31 cellular contexts compared by ENCODE assay signal in the genomic region with DNA sequence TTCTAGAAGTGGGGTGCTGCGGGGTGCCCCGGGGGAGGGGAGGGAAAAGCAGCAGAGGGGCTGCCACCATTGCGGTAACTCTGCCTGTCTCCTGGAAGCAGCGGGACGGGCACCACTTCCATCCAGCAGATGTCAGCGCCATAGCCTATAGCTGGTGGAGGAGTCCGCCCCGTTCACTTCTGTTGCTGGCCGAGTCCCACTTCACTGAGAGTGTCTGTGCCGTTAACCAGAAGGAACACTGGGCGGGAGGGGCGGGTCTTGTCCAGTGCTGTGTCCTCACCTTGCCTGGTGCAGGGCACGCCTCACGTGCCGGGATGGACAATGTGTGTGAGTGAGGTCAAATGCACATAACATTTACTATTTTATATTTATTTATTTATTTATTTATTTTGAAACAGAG. TPM values are rescaled to one million over a fixed set of nuclear protein-coding genes. Genes with fewer than 3 reads are reported as not detected.
DNase-seq lines count a peak whose midpoint lies in the region; ATAC-seq, FAIRE-seq and TF ChIP-seq lines count a peak whose summit lies in the region.
"Had no signal": no experiment of that assay in that cellular context is flagged by ENCODE, and none has a peak within 500 bp of the region (broad histone marks: within the 10 kb centered on the region; RNA-seq: fewer than 3 reads in every experiment).

No MANE protein-coding gene starts in this region.

- no peak overlapping the region for H4K8ac ChIP-seq in H9 (replicated peaks; ENCODE audit: insufficient read length, low read depth, low read length)

- H3K27ac Mint-ChIP-seq in H9, result no peak overlapping the region
- H3K27ac Mint-ChIP-seq: T-cell had no signal

- peak; percentile 79 for ATAC-seq in HepG2
- no peak for ATAC-seq in stimulated activated naive CD8-positive, alpha-beta T cell treated with anti-CD3 and anti-CD28 coated beads, Interleukin-15, Interleukin-2, amounts not matched to agents 100 U/mL and 50 U/mL, for 24 hours
- no peak for ATAC-seq in HG02885 (IDR thresholded peaks at IDR 0.05; ENCODE audit: poor library complexity, unreplicated experiment)
- ATAC-seq: activated T-cell treated with anti-CD3 and anti-CD28 coated beads, Interleukin-2, amount 50 U/mL, for 4 hours; body of pancreas; gastroesophageal sphincter; left lobe of liver; T-cell had no signal

- no peak overlapping the region for H2BK12ac ChIP-seq in H9 (ENCODE audit: insufficient read length, low read depth, low read length)

- H3T11ph ChIP-seq in H9 (ENCODE audit: low read length), result no peak overlapping the region

- H3K4ac ChIP-seq in H9 (ENCODE audit: low read depth, low read length), result no peak overlapping the region

- H4K5ac ChIP-seq in H9 (ENCODE audit: insufficient read length, low read depth, low read length), result no peak overlapping the region

- FAIRE-seq in HepG2 (lab: Jason Lieb, UNC), result no peak
- FAIRE-seq: GM12892 had no signal

- CTCF ChIA-PET in HepG2 (lab: Yijun Ruan, JAX; ENCODE audit: low intra/inter-chr PET ratio, low total read pairs), result no interaction called here

- no peak overlapping the region for H3K4me2 ChIP-seq in H9 (ENCODE audit: insufficient read depth, insufficient read length, low read length)
- H3K4me2 ChIP-seq in HepG2 (ENCODE audit: low read depth, low read length), result no peak overlapping the region

- H3K9me3 Mint-ChIP-seq in H9, result no peaks in the 10 kb centered on the region
- H3K9me3 Mint-ChIP-seq: activated T-cell treated with anti-CD3 and anti-CD28 coated beads, Interleukin-2, amount 50 U/mL, for 4 hours; T-cell had no signal

- H2BK20ac ChIP-seq in H9 (ENCODE audit: low read depth, low read length, poor library complexity, severe bottlenecking), result no peak overlapping the region

- H3K79me1 ChIP-seq in H9 (ENCODE audit: insufficient read depth, low read depth, low read length, poor library complexity, severe bottlenecking), result no peaks in the 10 kb centered on the region

- no peak for TF ChIP-seq RAD21 in HepG2 (CRISPR knock-in tag; IDR thresholded peaks at IDR 0.05)

- H3K36me3 ChIP-seq in HepG2 (replicated peaks in 1 of 2; ENCODE audit: control insufficient read depth in 1 of 2, insufficient read depth in 2 of 2, low read length in 2 of 2), result no peaks in the 10 kb centered on the region
- H3K36me3 ChIP-seq: adrenal gland, gastroesophageal sphincter, HAP-1, SJCRH30, stomach, uterus had no signal

- H3K23ac ChIP-seq in H9 (ENCODE audit: insufficient read length, low read depth, low read length), result no peak overlapping the region

- intact Hi-C loops in HepG2 (cut with micrococcal nuclease; ENCODE audit: unreplicated experiment), result loop anchor here (10.0 kb wide), 1 partner anchor 197 kb away; no protein-coding TSS in a partner anchor

- in situ Hi-C loops in astrocyte of the spinal cord (cut with HindIII; ENCODE audit: low sequenced_read_pairs) (no loop called here), HepG2 (cut with HindIII; ENCODE audit: extremely low pct_ligation_motif_present, low pct_unique_long_range_greater_than_20kb) (no loop called here)

- H4K91ac ChIP-seq in H9 (ENCODE audit: insufficient read length, low read depth, low read length), result no peak overlapping the region

- TF ChIP-seq EP300 in HepG2 (IDR thresholded peaks at IDR 0.05; ENCODE audit: low read depth in 2 of 2, low read length in 2 of 2) (no peak), HepG2 (CRISPR knock-in tag; IDR thresholded peaks at IDR 0.05; ENCODE audit: borderline replicate concordance) (no peak)

- DNase-seq in 8988T (peak; percentile 44), H9 (no peak), astrocyte of the spinal cord (ENCODE audit: low read depth, low spot score) (no peak), HepG2 (ENCODE audit: low spot score) (no peak), NCI-H2171 (lab: John Stamatoyannopoulos, UW) (no peak)
- DNase-seq in stimulated activated naive CD8-positive, alpha-beta T cell treated with anti-CD3 and anti-CD28 coated beads, Interleukin-15, Interleukin-2, amounts not matched to agents 100 U/mL and 50 U/mL, for 24 hours, result no peak
- no peak for DNase-seq in activated CD4-positive, alpha-beta T cell treated with anti-CD3 and anti-CD28 coated beads for 4 hours
- DNase-seq: activated naive CD4-positive, alpha-beta T cell treated with Interleukin-2 at 50 U/mL for 16 hours; activated T-cell treated with anti-CD3 and anti-CD28 coated beads, Interleukin-2, amount 50 U/mL, for 4 hours; body of pancreas; cerebellar nuclear complex; DMS153; hippocampal formation; mesendoderm; NCI-H1436; NCI-H2081 treated with DMSO at 0.1 percent for 48 hours; NCI-H446; NCI-H774; RPMI8226; SJCRH30; stimulated activated CD4-positive, alpha-beta T cell treated with anti-CD3 and anti-CD28 coated beads, Interleukin-2, amount 100 ng/mL, for 48 hours; stomach; uterus had no signal

- H3K14ac ChIP-seq in H9 (ENCODE audit: insufficient read depth, low read length), result no peak overlapping the region

- H3K23me2 ChIP-seq in H9 (ENCODE audit: insufficient read length, low read depth, low read length, poor library complexity, severe bottlenecking), result no peaks in the 10 kb centered on the region

- H3K9ac ChIP-seq in H9 (ENCODE audit: extremely low read depth, insufficient read length, low read length), result no peak overlapping the region
- H3K9ac ChIP-seq in HepG2 (ENCODE audit: insufficient read depth, low read depth, low read length), result no peak overlapping the region
- H3K9ac ChIP-seq: parathyroid adenoma had no signal

- no peaks in the 10 kb centered on the region for H3K27me3 ChIP-seq in H9 (ENCODE audit: insufficient read depth, low read length)
- H3K27me3 ChIP-seq in HepG2 (ENCODE audit: control insufficient read depth in 1 of 2, insufficient read depth in 2 of 2, low read length in 2 of 2), result peaks cover 4 to 54% of the 10 kb centered on the region in 2 experiments; a peak in 4 of 5 replicates
- H3K27me3 ChIP-seq: adrenal gland, body of pancreas, gastroesophageal sphincter, SJCRH30, stomach, uterus had no signal

- H3K27me3 Mint-ChIP-seq in H9 (ENCODE audit: low read depth), result no peaks in the 10 kb centered on the region

- H2AK5ac ChIP-seq in H9 (ENCODE audit: insufficient read length, low read length), result no peak overlapping the region

- no TSS peak for BruUV-seq in HepG2 (replicated peaks; lab: Mats Ljungman, UMichigan)

- no peaks in the 10 kb centered on the region for H3K36me3 Mint-ChIP-seq in H9 (ENCODE audit: insufficient read depth in 1 of 3, low read depth in 3 of 3)
- H3K36me3 Mint-ChIP-seq: T-cell had no signal

- H3K4me3 ChIP-seq in astrocyte of the spinal cord (ENCODE audit: low read depth, low read length) (no peak overlapping the region), HepG2 (replicated peaks in 1 of 3; ENCODE audit: insufficient read depth in 1 of 3, low read depth in 2 of 3, low read length in 3 of 3) (no peak overlapping the region)
- H3K4me3 ChIP-seq: adrenal gland, body of pancreas, gastroesophageal sphincter, HAP-1, SJCRH30, stomach, uterus had no signal

- H4K20me1 ChIP-seq in H9 (ENCODE audit: control insufficient read depth, insufficient read depth, insufficient read length), result no peaks in the 10 kb centered on the region
- H4K20me1 ChIP-seq in HepG2 (ENCODE audit: insufficient read depth, low read length), result no peaks in the 10 kb centered on the region

- no peak overlapping the region for H2BK120ac ChIP-seq in H9 (ENCODE audit: low read depth, low read length, poor library complexity, severe bottlenecking)

- no peak overlapping the region for H2AFZ ChIP-seq in H9 (ENCODE audit: low read length)
- no peak overlapping the region for H2AFZ ChIP-seq in HepG2 (ENCODE audit: low read length)
- H2AFZ ChIP-seq: parathyroid adenoma had no signal

- no peak overlapping the region for H2BK5ac ChIP-seq in H9 (ENCODE audit: insufficient read length, low read length)

- peaks cover 2 to 5% of the 10 kb centered on the region in 2 experiments; a peak in 1 of 4 replicates for H3K4me1 Mint-ChIP-seq in H9
- H3K4me1 Mint-ChIP-seq: T-cell had no signal

- no peak for TF ChIP-seq POLR2A in HepG2 (IDR thresholded peaks at IDR 0.05; ENCODE audit: insufficient read depth in 1 of 2, low read depth in 2 of 2, low read length in 2 of 2)

- no peaks in the 10 kb centered on the region for H3K4me1 ChIP-seq in H9 (ENCODE audit: insufficient read depth, low read length)
- H3K4me1 ChIP-seq in HepG2 (ENCODE audit: insufficient read depth, low read length), result peaks cover 7% of the 10 kb centered on the region; the same call in 1 of the 2 replicates
- H3K4me1 ChIP-seq: adrenal gland, body of pancreas, gastroesophageal sphincter, HAP-1, uterus had no signal

- no peak overlapping the region for H3K27ac ChIP-seq in H9 (ENCODE audit: insufficient read length, low read depth, low read length)
- no peak overlapping the region for H3K27ac ChIP-seq in HepG2 (ENCODE audit: extremely low read length, insufficient read depth, low read length)
- H3K27ac ChIP-seq: adrenal gland, body of pancreas, gastroesophageal sphincter, parathyroid adenoma, SJCRH30, stomach, uterus had no signal

- peak; percentile 13; the same call in 2 of the 3 replicates for TF ChIP-seq CTCF in H9 (conservative IDR thresholded peaks at IDR 0.05)
- peak; percentile 6 for TF ChIP-seq CTCF in astrocyte of the spinal cord (IDR thresholded peaks at IDR 0.05; ENCODE audit: low read depth, low read length)
- peak; percentile 62 for TF ChIP-seq CTCF in HepG2 (CRISPR knock-in tag; IDR thresholded peaks at IDR 0.05)

- H3K18ac ChIP-seq in H9 (ENCODE audit: insufficient read length, low read depth, low read length), result no peak overlapping the region

- H3K4me3 Mint-ChIP-seq in H9, result no peak overlapping the region
- H3K4me3 Mint-ChIP-seq: activated T-cell treated with anti-CD3 and anti-CD28 coated beads, Interleukin-2, amount 50 U/mL, for 4 hours; T-cell had no signal

- WGBS in H9 (ENCODE audit: extremely low coverage, insufficient read length, low lambda C conversion rate), result no CpG with 5 or more reads among the region's 15 CpGs
- WGBS in HepG2 (ENCODE audit: low lambda C conversion rate), result 50% methylated on average over 14 of the region's 15 CpGs

- H2BK15ac ChIP-seq in H9 (ENCODE audit: low read depth, low read length), result no peak overlapping the region

- H3K9me3 ChIP-seq in H9 (ENCODE audit: control insufficient read depth, low read depth, low read length) (no peaks in the 10 kb centered on the region), HepG2 (ENCODE audit: low read length) (no peaks in the 10 kb centered on the region)
- H3K9me3 ChIP-seq: adrenal gland, body of pancreas, gastroesophageal sphincter, HAP-1, SJCRH30, stomach, uterus had no signal

- no peak overlapping the region for H3K56ac ChIP-seq in H9 (ENCODE audit: insufficient read length, low read depth, low read length)

- POLR2A ChIA-PET in HepG2 (lab: Yijun Ruan, JAX), result interaction anchor here (0.6 kb wide), 1 partner anchor 8 kb away, joined by 3 read pairs; no protein-coding TSS in a partner anchor

- H3K79me2 ChIP-seq in H9 (ENCODE audit: insufficient read depth, low read length) (no peaks in the 10 kb centered on the region), HepG2 (ENCODE audit: insufficient read depth, low read length) (no peaks in the 10 kb centered on the region)
- H3K79me2 ChIP-seq: parathyroid adenoma had no signal

RNA-seq across cellular contexts. Expression of gene ODC1, which starts 19.3 kb away (rescaled TPM):
- total RNA-seq in H9 (2021) (46.5 and 48.3 TPM in 2 replicates), HepG2 (2016; rRNA removed; fragmentation: Illumina TruSeq; extraction: Trizol) (371 and 422 TPM in 2 replicates)
- 747 and 845 TPM in 2 replicates for total RNA-seq in HepG2 (2016; cell fraction: cytosol; rRNA removed; fragmentation: Illumina TruSeq; extraction: Trizol; ENCODE audit: low read depth)
- total RNA-seq in HepG2 (2016; cell fraction: insoluble cytoplasmic fraction; rRNA removed; fragmentation: Illumina TruSeq; extraction: Trizol), result 382 and 405 TPM in 2 replicates
- 1,179 and 1,380 TPM in 2 replicates for total RNA-seq in HepG2 (2016; cell fraction: membrane; rRNA removed; fragmentation: Illumina TruSeq; extraction: Trizol)
- 154 and 170 TPM in 2 replicates for total RNA-seq in HepG2 (2016; cell fraction: nucleus; rRNA removed; fragmentation: Illumina TruSeq; extraction: Trizol)
- polyA plus RNA-seq in HepG2 (2011; rRNA removed), result 105 and 142 TPM in 2 replicates
- polyA plus RNA-seq in HepG2 (2011; cell fraction: cytosol; rRNA removed), result 93.6 and 131 TPM in 2 replicates
- 44.5 and 56.5 TPM in 2 replicates for polyA plus RNA-seq in HepG2 (2011; cell fraction: nucleus; rRNA removed)
- 108 and 109 TPM in 2 replicates for polyA plus RNA-seq in HepG2 (2012)
- polyA plus RNA-seq in HepG2 (2016; cell fraction: cytosol; fragmentation: Illumina TruSeq; extraction: Trizol; ENCODE audit: low read depth), result 923 and 940 TPM in 2 replicates
- 367 and 392 TPM in 2 replicates for polyA plus RNA-seq in HepG2 (2016; cell fraction: insoluble cytoplasmic fraction; fragmentation: Illumina TruSeq; extraction: Trizol; ENCODE audit: low read depth)
- 1,008 and 1,080 TPM in 2 replicates for polyA plus RNA-seq in HepG2 (2016; cell fraction: membrane; fragmentation: Illumina TruSeq; extraction: Trizol; ENCODE audit: low read depth)
- 235 and 237 TPM in 2 replicates for polyA plus RNA-seq in HepG2 (2016; cell fraction: nucleus; fragmentation: Illumina TruSeq; extraction: Trizol; ENCODE audit: insufficient read depth, low read depth)
- polyA minus RNA-seq in HepG2 (2011; rRNA and poly(A)+ RNA removed; ENCODE audit: low replicate concordance), result 64.0 and 223 TPM in 2 replicates
- 53.3 and 58.5 TPM in 2 replicates for polyA minus RNA-seq in HepG2 (2011; cell fraction: cytosol; rRNA and poly(A)+ RNA removed)
- 32.7 and 35.2 TPM in 2 replicates for polyA minus RNA-seq in HepG2 (2011; cell fraction: nucleus; rRNA and poly(A)+ RNA removed)

Comparison
In these comparisons a context has a peak if more than half of its experiments do, and no peak if none do; other contexts are left out.
1. CTCF ChIP-seq: peak in every context shown above with its lines; median percentile 62 in HepG2; 13 in H9; 6 in astrocyte of the spinal cord.